Comparison of ENCODE assay signal across 8 cellular contexts in genomic region chr17:38296834-38297517, GRCh38. TPM values are rescaled to one million over a fixed set of nuclear protein-coding genes. Genes with fewer than 3 reads are reported as not detected.
DNase-seq lines count a peak whose midpoint lies in the region; ATAC-seq and TF ChIP-seq lines count a peak whose summit lies in the region.
"Not testable (repeated sequence)": the region's sequence is repeated elsewhere in the genome, so short reads cannot be mapped to it uniquely, and the experiment has no call there.

MRPL45 (plus strand) TSS chr17:38297168; CDS start chr17:38297184, 16 bp downstream.

- H3K36me3 Mint-ChIP-seq in immature natural killer cell, result not testable (repeated sequence)

- TF ChIP-seq CTCF in AG09309 (IDR thresholded peaks at IDR 0.05; ENCODE audit: control insufficient read depth, insufficient read depth, low read depth, low read length, missing control alignments), result not testable (repeated sequence)

- not testable (repeated sequence) for H3K27me3 Mint-ChIP-seq in immature natural killer cell (ENCODE audit: low read depth in 3 of 3)

- peak within 1 kb of the TSS; percentile 61 for H3K4me3 ChIP-seq in AG09309 (ENCODE audit: control insufficient read depth, low read depth, low read length)

- peaks cover 7 to 14% of the 10 kb centered on the region in 2 donors for H3K4me1 Mint-ChIP-seq in immature natural killer cell

- H3K27ac ChIP-seq in caudate nucleus (ENCODE audit: low read depth, low read length), result peak within 1 kb of the TSS; percentile 86

- peak; percentile 79 for DNase-seq in AG09309 (ENCODE audit: low read depth)
- peak; percentile 79 for DNase-seq in NCI-H345 treated with DMSO at 0.1 percent for 48 hours (lab: John Stamatoyannopoulos, UW; ENCODE audit: unreplicated experiment)
- DNase-seq in activated CD4-positive, CD25-positive, alpha-beta regulatory T cell (lab: John Stamatoyannopoulos, UW), result peak; percentile 84 to 88 (median 84)
- DNase-seq in caudate nucleus (lab: John Stamatoyannopoulos, UW), result peak; percentile 52 to 98 (median 94)
- peak; percentile 95 to 96 (median 95) for DNase-seq in immature natural killer cell
- peak; percentile 95 for DNase-seq in smooth muscle cell of the brain vasculature (ENCODE audit: low read depth, low spot score)

- H3K27ac Mint-ChIP-seq in immature natural killer cell, result peak within 1 kb of the TSS; percentile 92 to 97 (median 96)

- peak; percentile 97 for ATAC-seq in GM19035 (IDR thresholded peaks at IDR 0.05; ENCODE audit: unreplicated experiment)
- ATAC-seq in HG03342 (IDR thresholded peaks at IDR 0.05; ENCODE audit: unreplicated experiment), result peak; percentile 92

- peak within 1 kb of the TSS; percentile 89 to 96 (median 95) for H3K4me3 Mint-ChIP-seq in immature natural killer cell

- not testable (repeated sequence) for H3K9me3 Mint-ChIP-seq in immature natural killer cell

RNA-seq across cellular contexts. Expression of gene MRPL45, which starts in this region (rescaled TPM):
- polyA plus RNA-seq in immature natural killer cell, result 10 to 100 TPM; 18.4 to 27.8 (median 26.6) TPM

Comparison
In these comparisons a context has a peak if more than half of its experiments do, and no peak if none do; other contexts are left out.
1. Peak in every context shown above with its lines: DNase-seq, ATAC-seq, H3K4me3 ChIP-seq and H3K27ac ChIP-seq.